ENCODE assay signal across 1 cellular context in the genomic region with DNA sequence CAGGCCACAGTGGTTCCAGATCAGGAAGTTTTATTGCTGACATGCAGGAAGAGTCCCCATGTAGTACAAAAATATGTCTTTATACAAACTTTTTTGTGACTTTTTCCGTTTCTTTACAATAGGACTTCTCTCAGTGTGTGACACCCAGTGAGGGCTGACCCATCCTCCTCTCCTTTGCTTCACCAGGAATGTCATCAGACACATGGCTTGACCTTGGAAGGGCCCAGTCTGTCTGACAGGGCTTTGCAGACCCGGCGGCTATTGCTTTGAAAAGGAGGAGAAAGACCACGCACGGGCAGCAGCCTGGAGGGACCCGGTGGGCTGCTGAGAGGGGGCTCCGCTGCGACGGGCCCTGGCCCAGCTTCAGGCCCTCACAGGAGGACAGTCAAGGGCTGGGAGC.
TF ChIP-seq lines count a peak whose summit lies in the region.

No MANE protein-coding gene starts in this region.

TF ChIP-seq in HepG2, 621 proteins besides CTCF, POLR2A, EP300 and RAD21:
- TF ChIP-seq AFF4 (CRISPR knock-in tag; IDR thresholded peaks at IDR 0.05) (no peak), HOXD1 (CRISPR knock-in tag; IDR thresholded peaks at IDR 0.05) (no peak)
TF ChIP-seq in HepG2: peak in this region for 0.
